ENCODE assay signal across 1 cellular context in genomic region chr20:51321343-51322163, GRCh38.
TF ChIP-seq lines count a peak whose summit lies in the region.

No MANE protein-coding gene starts in this region.

TF ChIP-seq in H1, 55 proteins besides CTCF, POLR2A, EP300 and RAD21 (continued from another document):
- TF ChIP-seq HDAC6 (IDR thresholded peaks at IDR 0.05; ENCODE audit: low read depth, low read length) (no peak), KDM5A (IDR thresholded peaks at IDR 0.05; ENCODE audit: low read length) (no peak), BACH1 (IDR thresholded peaks at IDR 0.05; ENCODE audit: low read length) (no peak), TAF1 (IDR thresholded peaks at IDR 0.05; ENCODE audit: low read depth, low read length) (no peak), JUN (IDR thresholded peaks at IDR 0.05; ENCODE audit: low read depth, low read length) (no peak), BRCA1 (IDR thresholded peaks at IDR 0.05; ENCODE audit: low read depth, low read length) (no peak), CREB1 (IDR thresholded peaks at IDR 0.05) (no peak), PHF8 (conservative IDR thresholded peaks at IDR 0.05; ENCODE audit: low read depth, low read length) (no peak), BCL11A (IDR thresholded peaks at IDR 0.05; ENCODE audit: low read depth in 2 of 2, low read length in 2 of 2) (no peak), TAF7 (optimal IDR thresholded peaks at IDR 0.05; ENCODE audit: borderline replicate concordance, low read depth, low read length) (no peak), CEBPB (IDR thresholded peaks at IDR 0.05; ENCODE audit: low read depth, low read length) (no peak), SP4 (IDR thresholded peaks at IDR 0.05; ENCODE audit: low read length) (no peak), KDM1A (IDR thresholded peaks at IDR 0.05; ENCODE audit: borderline replicate concordance, low read length) (no peak), SP1 (IDR thresholded peaks at IDR 0.05; ENCODE audit: low read depth, low read length) (no peak), SIN3A (conservative IDR thresholded peaks at IDR 0.05 in 1 of 2, IDR thresholded peaks at IDR 0.05 in 1 of 2; ENCODE audit: low read depth in 1 of 2, low read length in 2 of 2) (no peak), RBBP5 (IDR thresholded peaks at IDR 0.05; ENCODE audit: borderline replicate concordance, low read depth, low read length) (no peak)
- TF ChIP-seq, protein P1, sequence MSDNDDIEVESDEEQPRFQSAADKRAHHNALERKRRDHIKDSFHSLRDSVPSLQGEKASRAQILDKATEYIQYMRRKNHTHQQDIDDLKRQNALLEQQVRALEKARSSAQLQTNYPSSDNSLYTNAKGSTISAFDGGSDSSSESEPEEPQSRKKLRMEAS (IDR thresholded peaks at IDR 0.05): no peak
